In the genomic region with DNA sequence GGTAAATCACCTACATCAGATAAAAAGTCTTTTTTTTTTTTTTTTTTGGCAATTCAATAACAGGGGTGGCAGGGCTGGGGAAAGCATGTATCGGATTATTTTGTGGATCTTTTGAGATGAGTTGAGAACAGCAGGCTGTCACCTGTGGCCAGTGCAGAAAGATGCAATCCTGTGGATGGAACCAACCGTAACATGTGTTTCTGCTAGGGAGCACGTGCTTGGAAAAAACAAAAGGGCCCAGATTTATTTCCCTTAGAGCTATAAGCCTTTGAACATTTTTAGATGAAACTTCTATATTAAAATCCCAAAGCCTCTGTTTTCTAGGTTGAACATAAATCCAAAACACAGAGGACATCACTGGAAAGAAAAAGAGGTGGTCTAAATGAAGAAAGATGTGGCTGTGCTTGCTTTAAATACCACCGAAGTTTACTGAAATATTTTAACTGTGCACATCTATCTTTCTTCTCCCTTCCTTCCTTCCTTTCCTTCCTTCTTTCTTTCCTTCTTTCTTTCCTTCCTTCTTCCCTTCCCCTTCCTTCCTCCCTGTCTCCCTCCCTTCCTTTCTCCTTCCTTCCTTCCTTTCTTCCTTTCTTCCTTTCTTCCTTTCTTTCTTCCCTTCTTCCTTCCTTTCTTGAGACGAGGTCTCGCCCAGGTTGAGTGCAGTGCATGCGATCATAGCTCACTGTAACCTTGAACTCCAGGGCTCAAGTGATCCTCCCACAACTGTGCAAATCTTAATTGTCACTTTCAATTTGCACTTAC, we compare ENCODE assay signal across 24 cellular contexts.
"Had no signal": no experiment of that assay in that cellular context is flagged by ENCODE, and none has a peak within 500 bp of the region (broad histone marks: within the 10 kb centered on the region; RNA-seq: fewer than 3 reads in every experiment).

No MANE protein-coding gene starts in this region.

- H3K27me3 ChIP-seq: MG63 had no signal

- H3K36me3 ChIP-seq: MG63 had no signal

- DNase-seq: Karpas-422, KG1, NCI-H1092, NCI-H1105 treated with DMSO at 0.1 percent for 48 hours, NCI-H1417 treated with DMSO at 0.1 percent for 48 hours, NCI-H146, NCI-H1694 treated with DMSO at 0.1 percent for 48 hours, NCI-H1930, NCI-H2081, NCI-H2107, NCI-H2227 treated with DMSO at 0.1 percent for 48 hours, NCI-H446, NCI-H510A, NCI-H524 treated with DMSO at 0.1 percent for 48 hours, NCI-H69, NCI-H774, Right ventricle myocardium superior, RPMI8226, SK-N-SH, SW 1271 had no signal

- FAIRE-seq: HTR-8/SVneo, RCC 7860 had no signal

- H3K4me2 ChIP-seq: SK-N-SH had no signal

- H3K4me3 ChIP-seq: MG63 had no signal

- H3K9me3 ChIP-seq: MG63, SK-N-SH had no signal

- H3K27ac ChIP-seq: HL-60 had no signal

- H3K9ac ChIP-seq: SK-N-SH had no signal
